8 cellular contexts compared by ENCODE assay signal in genomic region chr11:46617451-46618314, GRCh38. TPM values are rescaled to one million over a fixed set of nuclear protein-coding genes. Genes with fewer than 3 reads are reported as not detected.
DNase-seq lines count a peak whose midpoint lies in the region; ATAC-seq and TF ChIP-seq lines count a peak whose summit lies in the region.

Gene ATG13 (plus strand): TSS chr11:46617553. CDS start chr11:46644292, 26,739 bp downstream.

- H3K27ac Mint-ChIP-seq in activated T-helper 17 cell treated with anti-CD3 and anti-CD28 coated beads, Interleukin-2, amount 50 U/mL, for 72 hours, result peak within 1 kb of the TSS; percentile 97
- peak within 1 kb of the TSS; percentile 99 to 100 (median 100) for H3K27ac Mint-ChIP-seq in nephron

- peaks cover 15% of the 10 kb centered on the region for H3K4me1 Mint-ChIP-seq in activated T-helper 17 cell treated with anti-CD3 and anti-CD28 coated beads, Interleukin-2, amount 50 U/mL, for 72 hours
- H3K4me1 Mint-ChIP-seq in nephron, result peaks cover 36% of the 10 kb centered on the region

- peak within 1 kb of the TSS; percentile 85 for H3K4me3 Mint-ChIP-seq in activated T-helper 17 cell treated with anti-CD3 and anti-CD28 coated beads, Interleukin-2, amount 50 U/mL, for 72 hours
- peak within 1 kb of the TSS; percentile 95 to 97 (median 97) for H3K4me3 Mint-ChIP-seq in nephron

- TF ChIP-seq CTCF in nephron (IDR thresholded peaks at IDR 0.05; ENCODE audit: unreplicated experiment in 3 of 3), result peak; percentile 53 to 73 (median 67)

- peaks cover 30% of the 10 kb centered on the region for H3K36me3 Mint-ChIP-seq in activated T-helper 17 cell treated with anti-CD3 and anti-CD28 coated beads, Interleukin-2, amount 50 U/mL, for 72 hours (ENCODE audit: low read depth)
- H3K36me3 Mint-ChIP-seq in nephron (ENCODE audit: low read depth), result peaks cover 20% of the 10 kb centered on the region

- DNase-seq in DMS153 treated with DMSO at 0.1 percent for 48 hours (lab: John Stamatoyannopoulos, UW; ENCODE audit: unreplicated experiment) (peak; percentile 50), HuH-7 (ENCODE audit: low spot score) (peak; percentile 84), RKO (ENCODE audit: low spot score) (peak; percentile 81), fibroblast of peridontal ligament (ENCODE audit: extremely low read depth) (peak; percentile 69)
- DNase-seq in stimulated activated naive CD8-positive, alpha-beta T cell treated with anti-CD3 and anti-CD28 coated beads, Interleukin-15, Interleukin-2, amounts not matched to agents 100 U/mL and 50 U/mL, for 24 hours, result peak; percentile 86

- no peaks in the 10 kb centered on the region for H3K9me3 Mint-ChIP-seq in activated T-helper 17 cell treated with anti-CD3 and anti-CD28 coated beads, Interleukin-2, amount 50 U/mL, for 72 hours
- no peaks in the 10 kb centered on the region for H3K9me3 Mint-ChIP-seq in nephron

- peak; percentile 55 for ATAC-seq in GM21515 (IDR thresholded peaks at IDR 0.05; ENCODE audit: unreplicated experiment)
- peak; percentile 69 for ATAC-seq in activated T-helper 17 cell treated with anti-CD3 and anti-CD28 coated beads, Interleukin-2, amount 50 U/mL, for 72 hours (replicated peaks)
- peak; percentile 60 for ATAC-seq in stimulated activated naive CD8-positive, alpha-beta T cell treated with anti-CD3 and anti-CD28 coated beads, Interleukin-15, Interleukin-2, amounts not matched to agents 100 U/mL and 50 U/mL, for 24 hours

- no peaks in the 10 kb centered on the region for H3K27me3 Mint-ChIP-seq in activated T-helper 17 cell treated with anti-CD3 and anti-CD28 coated beads, Interleukin-2, amount 50 U/mL, for 72 hours
- no peaks in the 10 kb centered on the region for H3K27me3 Mint-ChIP-seq in nephron (ENCODE audit: low read depth)

RNA-seq across cellular contexts. Expression of gene ATG13, which starts in this region (rescaled TPM):
- 10 to 100 TPM; 59.1 to 62.1 TPM for total RNA-seq in activated T-helper 17 cell treated with anti-CD3 and anti-CD28 coated beads, Interleukin-2, amount 50 U/mL, for 72 hours

Comparison
In these comparisons a context has a peak if more than half of its experiments do, and no peak if none do; other contexts are left out.
1. Peak in every context shown above with its lines: DNase-seq and ATAC-seq.